1 cellular context compared by ENCODE assay signal in the genomic region with DNA sequence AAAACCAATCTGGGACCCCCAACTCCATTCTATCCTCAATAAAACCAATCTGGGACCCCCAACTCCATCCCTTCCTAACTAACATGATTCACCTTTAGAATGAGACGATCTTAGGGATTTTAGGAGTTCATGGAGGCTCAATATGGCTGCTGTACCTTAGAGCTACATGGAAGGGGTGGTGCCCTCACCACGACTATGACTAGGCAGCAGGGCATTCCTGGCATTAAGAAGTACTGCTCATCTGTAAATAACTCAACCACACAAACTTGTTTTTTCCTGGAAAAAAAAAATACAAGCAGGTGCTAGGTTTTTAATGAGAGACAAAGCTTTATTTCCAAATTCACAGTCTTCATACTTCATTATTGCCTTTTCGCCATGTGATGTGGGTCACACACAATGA.
TF ChIP-seq lines count a peak whose summit lies in the region.

No MANE protein-coding gene starts in this region.

TF ChIP-seq in GM23338, 12 proteins besides CTCF, POLR2A, EP300 and RAD21 (continued from another document):
- no peak for TF ChIP-seq ZNF462 (CRISPR knock-in tag; IDR thresholded peaks at IDR 0.05)
